In the genomic region with DNA sequence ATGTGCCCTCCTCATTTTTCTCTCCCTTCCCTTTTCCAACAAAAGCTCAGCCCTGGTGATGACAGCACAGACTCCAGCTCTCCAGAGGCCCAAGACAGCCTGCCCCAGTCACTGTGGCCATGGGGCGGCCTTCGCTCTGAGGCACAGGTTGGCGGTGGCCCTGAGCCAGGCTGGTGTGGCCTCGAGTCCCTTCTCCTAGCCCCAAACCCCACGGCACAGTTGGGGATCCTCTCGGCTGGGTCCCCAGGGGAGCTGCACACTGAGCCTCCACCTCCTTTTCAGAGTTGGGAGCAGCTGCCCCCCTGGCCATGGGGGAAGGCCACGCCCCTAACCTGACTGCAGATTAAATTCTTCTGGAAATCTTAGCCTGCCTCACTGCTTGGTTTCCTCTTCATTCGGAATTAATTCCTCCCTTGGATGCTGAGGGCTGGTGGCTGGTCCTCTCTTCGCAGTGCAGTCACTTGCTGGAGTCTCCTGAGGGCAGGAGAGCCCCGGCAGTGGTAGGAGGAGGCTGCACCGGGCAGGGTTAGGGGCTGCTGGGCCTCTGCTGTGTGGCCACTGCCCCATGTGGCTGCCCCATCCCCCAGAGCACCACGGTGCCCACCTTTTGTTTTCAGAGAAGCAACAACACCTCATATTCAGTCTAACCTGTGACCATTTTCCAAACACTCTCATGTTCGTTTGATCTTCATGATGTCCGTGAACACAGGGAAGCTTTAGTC, we compare ENCODE assay signal across 33 cellular contexts.
"Had no signal": no experiment of that assay in that cellular context is flagged by ENCODE, and none has a peak within 500 bp of the region (broad histone marks: within the 10 kb centered on the region; RNA-seq: fewer than 3 reads in every experiment).

No MANE protein-coding gene starts in this region.

- H3K4me3 ChIP-seq: esophagus muscularis mucosa, gastrocnemius medialis had no signal

- H3K27ac Mint-ChIP-seq: activated B cell treated with CpG ODN at 0.5 μM for 24 hours; activated CD8-positive, alpha-beta T cell treated with anti-CD3 and anti-CD28 coated beads for 36 hours; activated naive CD4-positive, alpha-beta T cell treated with anti-CD3 and anti-CD28 coated beads, Interleukin-2, amount 10 ng/mL, durations not matched to agents 7 days and 5 days; activated naive CD4-positive, alpha-beta T cell treated with anti-CD3 and anti-CD28 coated beads, Interleukin-2, amount 50 U/mL, for 72 hours; activated naive CD8-positive, alpha-beta T cell treated with anti-CD3 and anti-CD28 coated beads, Interleukin-2, amount 10 ng/mL, durations not matched to agents 7 days and 5 days; activated T-helper 1 cell treated with anti-CD3 and anti-CD28 coated beads, Interleukin-12 subunit alpha, Interleukin-12 subunit beta, Interleukin-2, Interleukin-4 antibody, amounts not matched to agents 30 ng/mL and 10 ng/mL and 1 ng/mL, durations not matched to agents 14 hours and 24 hours and 36 hours; activated T-helper 2 cell treated with anti-CD3 and anti-CD28 coated beads, Interferon-gamma antibody, Interleukin-2, Interleukin-4, amounts not matched to agents 10 μg/mL and 5 μg/mL and 100 μg/mL, durations not matched to agents 14 hours and 24 hours and 36 hours; effector memory CD8-positive, alpha-beta T cell; T-helper 17 cell; T-helper 2 cell treated with Interferon-gamma antibody and Interleukin-4, amounts not matched to agents 5 μg/mL and 100 μg/mL, for 36 hours had no signal

- H3K9me3 ChIP-seq: gastrocnemius medialis had no signal

- H3K27me3 Mint-ChIP-seq: activated B cell treated with CpG ODN at 0.5 μM for 24 hours had no signal

- DNase-seq: activated B cell treated with CpG ODN at 0.5 μM for 24 hours; activated CD4-positive, alpha-beta T cell treated with anti-CD3 and anti-CD28 coated beads for 48 hours; activated CD4-positive, alpha-beta T cell treated with anti-CD3 and anti-CD28 coated beads, Interleukin-2, amount 50 U/mL, for 1 hour; activated CD4-positive, alpha-beta T cell treated with anti-CD3 and anti-CD28 coated beads, Interleukin-2, amount 50 U/mL, for 48 hours; activated CD8-positive, alpha-beta memory T cell treated with anti-CD3 and anti-CD28 coated beads for 24 hours; activated CD8-positive, alpha-beta memory T cell treated with anti-CD3 and anti-CD28 coated beads, Interleukin-2, amount 50 U/mL, for 4 hours; activated CD8-positive, alpha-beta T cell treated with anti-CD3 and anti-CD28 coated beads for 36 hours; activated gamma-delta T cell; activated naive CD4-positive, alpha-beta T cell; activated naive CD4-positive, alpha-beta T cell treated with anti-CD3 and anti-CD28 coated beads, Interleukin-2, amount 10 ng/mL, durations not matched to agents 7 days and 5 days; activated naive CD8-positive, alpha-beta T cell treated with anti-CD3 and anti-CD28 coated beads, Interleukin-2, amount 10 ng/mL, durations not matched to agents 7 days and 5 days; activated T-cell treated with anti-CD3 and anti-CD28 coated beads, Interleukin-2, amount 50 U/mL, for 1 hour; activated T-cell treated with anti-CD3 and anti-CD28 coated beads, Interleukin-2, amount 50 U/mL, for 48 hours; brain microvascular endothelial cell; cortex of kidney; dermis blood vessel endothelial cell; effector CD4-positive, alpha-beta T cell; effector memory CD8-positive, alpha-beta T cell; erythroblast; foreskin keratinocyte; gastrocnemius medialis; glutamatergic neuron; T-helper 1 cell; T-helper 17 cell; T1000; WERI-Rb-1 had no signal

- H3K36me3 ChIP-seq: brain microvascular endothelial cell, esophagus muscularis mucosa, gastrocnemius medialis, WERI-Rb-1 had no signal

- H3K36me3 Mint-ChIP-seq: activated naive CD4-positive, alpha-beta T cell treated with anti-CD3 and anti-CD28 coated beads, Interleukin-2, amount 10 ng/mL, durations not matched to agents 7 days and 5 days had no signal

- H3K4me1 Mint-ChIP-seq: activated B cell treated with CpG ODN at 0.5 μM for 24 hours had no signal

- H3K4me3 Mint-ChIP-seq: activated B cell treated with CpG ODN at 0.5 μM for 24 hours; activated CD8-positive, alpha-beta T cell treated with anti-CD3 and anti-CD28 coated beads for 36 hours; activated naive CD4-positive, alpha-beta T cell treated with anti-CD3 and anti-CD28 coated beads, Interleukin-2, amount 10 ng/mL, durations not matched to agents 7 days and 5 days; activated naive CD8-positive, alpha-beta T cell treated with anti-CD3 and anti-CD28 coated beads, Interleukin-2, amount 10 ng/mL, durations not matched to agents 7 days and 5 days; activated T-helper 1 cell treated with anti-CD3 and anti-CD28 coated beads, Interleukin-12 subunit alpha, Interleukin-12 subunit beta, Interleukin-2, Interleukin-4 antibody, amounts not matched to agents 30 ng/mL and 10 ng/mL and 1 ng/mL, durations not matched to agents 14 hours and 24 hours and 36 hours; central memory CD8-positive, alpha-beta T cell; effector memory CD8-positive, alpha-beta T cell; T-helper 17 cell; T-helper 2 cell treated with Interferon-gamma antibody and Interleukin-4, amounts not matched to agents 5 μg/mL and 100 μg/mL, for 36 hours had no signal

- ATAC-seq: activated CD4-positive, CD25-positive, alpha-beta regulatory T cell treated with anti-CD3 and anti-CD28 coated beads, Interleukin-2, amount 50 U/mL, for 24 hours; activated CD8-positive, alpha-beta T cell treated with anti-CD3 and anti-CD28 coated beads for 36 hours; activated naive CD4-positive, alpha-beta T cell treated with anti-CD3 and anti-CD28 coated beads, Interleukin-2, amount 50 U/mL, for 72 hours; effector memory CD8-positive, alpha-beta T cell; foreskin keratinocyte; gastrocnemius medialis; T-helper 17 cell had no signal

- H3K27ac ChIP-seq: brain microvascular endothelial cell, esophagus muscularis mucosa, foreskin keratinocyte, gastrocnemius medialis, WERI-Rb-1 had no signal

- H3K4me1 ChIP-seq: esophagus muscularis mucosa, foreskin keratinocyte, gastrocnemius medialis had no signal

- H3K27me3 ChIP-seq: brain microvascular endothelial cell, foreskin keratinocyte had no signal
